ENCODE assay signal across 25 cellular contexts in the genomic region with DNA sequence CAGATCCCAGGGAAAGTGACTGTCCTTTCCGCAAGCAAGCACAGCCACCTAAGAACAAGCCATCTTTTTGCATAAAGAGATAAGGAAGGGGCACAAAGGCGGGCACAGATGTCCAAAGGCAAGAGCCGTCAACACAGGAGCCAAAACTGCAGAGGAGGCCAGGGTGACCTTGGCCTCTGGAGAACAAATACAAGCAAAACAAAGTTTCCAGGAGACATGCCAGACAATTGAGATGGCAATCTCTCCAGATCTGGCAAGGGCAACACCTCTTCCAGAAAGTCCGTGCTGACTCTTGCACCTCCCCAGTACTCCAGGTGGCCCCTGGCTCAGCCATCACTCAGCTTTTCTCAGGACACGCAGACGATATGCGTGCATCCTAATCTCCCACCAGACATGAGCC. TPM values are rescaled to one million over a fixed set of nuclear protein-coding genes. Genes with fewer than 3 reads are reported as not detected.
"Had no signal": no experiment of that assay in that cellular context is flagged by ENCODE, and none has a peak within 500 bp of the region (broad histone marks: within the 10 kb centered on the region; RNA-seq: fewer than 3 reads in every experiment).

No MANE protein-coding gene starts in this region.

- H3K27ac ChIP-seq: SK-N-MC had no signal

- H3K4me3 ChIP-seq: SK-N-MC had no signal

- FAIRE-seq: TTC549 had no signal

- DNase-seq: activated CD4-positive, CD25-positive, alpha-beta regulatory T cell; activated CD8-positive, alpha-beta memory T cell treated with anti-CD3 and anti-CD28 coated beads, Interleukin-2, amount 50 U/mL, for 4 hours; activated CD8-positive, alpha-beta T cell treated with anti-CD3 and anti-CD28 coated beads for 36 hours; activated gamma-delta T cell treated with Interleukin-2 at 50 U/mL for 16 hours; activated naive CD4-positive, alpha-beta T cell treated with anti-CD3 and anti-CD28 coated beads, Interleukin-2, amount 10 ng/mL, durations not matched to agents 7 days and 5 days; activated naive CD8-positive, alpha-beta T cell treated with anti-CD3 and anti-CD28 coated beads, Interleukin-2, amount 10 ng/mL, durations not matched to agents 7 days and 5 days; activated T-cell treated with anti-CD3 and anti-CD28 coated beads, Interleukin-2, amount 50 U/mL, for 72 hours; aorta; NCI-H1048; NCI-H146; NCI-H187 treated with DMSO at 0.1 percent for 48 hours; NCI-H2081 treated with DMSO at 0.1 percent for 48 hours; NCI-H2227 treated with DMSO at 0.1 percent for 48 hours; NCI-H526 treated with DMSO at 0.1 percent for 48 hours; NCI-H82; OCI-M1; RPMI8226; T-cell; T-helper 2 cell; T1000 had no signal

RNA-seq across cellular contexts. Expression of a gene that starts 58.2 kb away (rescaled TPM):
- total RNA-seq: activated CD8-positive, alpha-beta T cell treated with anti-CD3 and anti-CD28 coated beads for 36 hours; activated naive CD8-positive, alpha-beta T cell treated with anti-CD3 and anti-CD28 coated beads, Interleukin-2, amount 10 ng/mL, durations not matched to agents 7 days and 5 days; activated T-cell treated with anti-CD3 and anti-CD28 coated beads, Interleukin-2, amount 50 U/mL, for 72 hours; activated T-helper 2 cell treated with anti-CD3 and anti-CD28 coated beads, Interferon-gamma antibody, Interleukin-2, Interleukin-4, amounts not matched to agents 10 μg/mL and 5 μg/mL and 100 μg/mL, durations not matched to agents 14 hours and 24 hours and 36 hours; aorta; NCI-H460; Right ventricle myocardium inferior; T-cell had no signal
- polyA plus RNA-seq: aorta had no signal
